Comparison of ENCODE assay signal across 8 cellular contexts in genomic region chr21:44931137-44931500, GRCh38. TPM values are rescaled to one million over a fixed set of nuclear protein-coding genes. Genes with fewer than 3 reads are reported as not detected.
DNase-seq lines count a peak whose midpoint lies in the region; ATAC-seq and TF ChIP-seq lines count a peak whose summit lies in the region.

No MANE protein-coding gene starts in this region.

- no peak for TF ChIP-seq POLR2A in heart left ventricle (IDR thresholded peaks at IDR 0.05)

- H3K27ac ChIP-seq in heart left ventricle (peak overlapping the region in 2 of 12 donors; percentile 26 to 93), thoracic aorta (no peak overlapping the region)

- no peaks in the 10 kb centered on the region for H3K9me3 ChIP-seq in heart left ventricle
- no peaks in the 10 kb centered on the region for H3K9me3 ChIP-seq in thoracic aorta

- H3K4me3 ChIP-seq in heart left ventricle (peak overlapping the region in 9 of 12 donors; percentile 31 to 63 (median 55)), thoracic aorta (peak overlapping the region; percentile 66)

- H3K9me3 Mint-ChIP-seq in activated CD8-positive, alpha-beta memory T cell treated with anti-CD3 and anti-CD28 coated beads, Interleukin-2, amount 10 ng/mL, durations not matched to agents 7 days and 5 days (ENCODE audit: low read depth), result no peaks in the 10 kb centered on the region

- peak overlapping the region; percentile 67 for H3K4me3 Mint-ChIP-seq in activated CD8-positive, alpha-beta memory T cell treated with anti-CD3 and anti-CD28 coated beads, Interleukin-2, amount 10 ng/mL, durations not matched to agents 7 days and 5 days

- H3K4me1 Mint-ChIP-seq in activated CD8-positive, alpha-beta memory T cell treated with anti-CD3 and anti-CD28 coated beads, Interleukin-2, amount 10 ng/mL, durations not matched to agents 7 days and 5 days, result peaks cover 56% of the 10 kb centered on the region

- peaks cover 16 to 60% (median 30%) of the 10 kb centered on the region in 9 donors for H3K27me3 ChIP-seq in heart left ventricle
- peaks cover 11% of the 10 kb centered on the region for H3K27me3 ChIP-seq in thoracic aorta (replicated peaks; ENCODE audit: insufficient read depth)

- DNase-seq in activated CD8-positive, alpha-beta memory T cell treated with anti-CD3 and anti-CD28 coated beads, Interleukin-2, amount 10 ng/mL, durations not matched to agents 7 days and 5 days, result no peak
- DNase-seq in activated CD8-positive, alpha-beta memory T cell treated with anti-CD3 and anti-CD28 coated beads, Interleukin-2, amount 50 U/mL, for 48 hours, result no peak
- peak; percentile 65 for DNase-seq in SKM-1 (lab: John Stamatoyannopoulos, UW; ENCODE audit: unreplicated experiment)
- peak in 1 of 5 donors; percentile 80 for DNase-seq in heart left ventricle
- DNase-seq in thoracic aorta (ENCODE audit: low spot score), result no peak
- DNase-seq in NCI-H774 (lab: John Stamatoyannopoulos, UW), result no peak

- H3K36me3 ChIP-seq in heart left ventricle (no peaks in the 10 kb centered on the region), thoracic aorta (no peaks in the 10 kb centered on the region)

- H3K27ac Mint-ChIP-seq in activated CD8-positive, alpha-beta memory T cell treated with anti-CD3 and anti-CD28 coated beads, Interleukin-2, amount 10 ng/mL, durations not matched to agents 7 days and 5 days, result peak overlapping the region; percentile 83

- TF ChIP-seq CTCF in heart left ventricle (IDR thresholded peaks at IDR 0.05), result no peak
- no peak for TF ChIP-seq CTCF in thoracic aorta (IDR thresholded peaks at IDR 0.05)

- CTCF ChIA-PET in activated CD8-positive, alpha-beta memory T cell treated with anti-CD3 and anti-CD28 coated beads, Interleukin-2, amount 10 ng/mL, durations not matched to agents 7 days and 5 days (lab: Charles Lee), result interaction anchor here (1.4 to 10.9 kb wide), 8 partner anchors 10 to 207 kb away, joined by 5 to 185 read pairs (median 25); partner anchors contain the start of genes ITGB2, PTTG1IP, SLX9 and UBE2G2

- ATAC-seq in activated CD8-positive, alpha-beta memory T cell treated with anti-CD3 and anti-CD28 coated beads, Interleukin-2, amount 10 ng/mL, durations not matched to agents 7 days and 5 days, result no peak
- ATAC-seq in heart left ventricle (peak in 3 of 4 donors; percentile 17 to 41 (median 34)), thoracic aorta (ENCODE audit: insufficient number of reproducible peaks, low FRiP score, low read depth) (no peak), HG02852 (IDR thresholded peaks at IDR 0.05; ENCODE audit: unreplicated experiment) (no peak), GM19452 (IDR thresholded peaks at IDR 0.05; ENCODE audit: unreplicated experiment) (no peak)

- no peaks in the 10 kb centered on the region for H3K36me3 Mint-ChIP-seq in activated CD8-positive, alpha-beta memory T cell treated with anti-CD3 and anti-CD28 coated beads, Interleukin-2, amount 10 ng/mL, durations not matched to agents 7 days and 5 days

- WGBS in heart left ventricle, 4 donors, result 1 to 4% (median 3%) methylated on average over 16 to 19 of the region's 19 CpGs

- intact Hi-C loops in heart left ventricle (cut with DNase I), result loop anchor here in 7 of 10 donors (2.0 to 10.0 kb wide), 7 partner anchors 38 to 419 kb away; partner anchors contain the start of genes UBE2G2 (in 6 of the 7) and PTTG1IP (in 1 of the 7)

- no peaks in the 10 kb centered on the region for H3K27me3 Mint-ChIP-seq in activated CD8-positive, alpha-beta memory T cell treated with anti-CD3 and anti-CD28 coated beads, Interleukin-2, amount 10 ng/mL, durations not matched to agents 7 days and 5 days

- H3K4me1 ChIP-seq in heart left ventricle (peaks cover 0 to 69% (median 23%) of the 10 kb centered on the region in 12 donors), thoracic aorta (ENCODE audit: control insufficient read depth in 1 of 2, low read depth in 2 of 2) (peaks cover 27 to 45% of the 10 kb centered on the region in 2 donors)

RNA-seq across cellular contexts. Expression of gene SLX9, which starts 8.7 kb away (rescaled TPM):
- 10 to 100 TPM; 56.8 to 62.9 TPM for total RNA-seq in activated CD8-positive, alpha-beta memory T cell treated with anti-CD3 and anti-CD28 coated beads, Interleukin-2, amount 10 ng/mL, durations not matched to agents 7 days and 5 days
- total RNA-seq in heart left ventricle (10 to 100 TPM; 38.5 to 53.1 (median 47.1) TPM), thoracic aorta (10 to 100 TPM in 1 of 2 donors, 1 to 10 TPM in 1; 5.9 to 10.6 TPM)
- polyA plus RNA-seq in heart left ventricle, result 10 to 100 TPM; 63.8 to 77.8 TPM

RNA-seq across cellular contexts. Expression of gene ITGB2, which starts 10.4 kb away (rescaled TPM):
- total RNA-seq in activated CD8-positive, alpha-beta memory T cell treated with anti-CD3 and anti-CD28 coated beads, Interleukin-2, amount 10 ng/mL, durations not matched to agents 7 days and 5 days, result 100 to 1,000 TPM; 336 to 372 TPM
- total RNA-seq in heart left ventricle (100 to 1,000 TPM in 2 of 9 donors, 10 to 100 TPM in 5, 1 to 10 TPM in 2; 7.4 to 253 (median 27.7) TPM), thoracic aorta (100 to 1,000 TPM; 161 to 166 TPM)
- 10 to 100 TPM in 1 of 2 donors, 1 to 10 TPM in 1; 6.1 to 12.3 TPM for polyA plus RNA-seq in heart left ventricle

RNA-seq across cellular contexts. Expression of gene PTTG1IP, which starts 57.6 kb away (rescaled TPM):
- 10 to 100 TPM; 46.0 to 49.9 TPM for total RNA-seq in activated CD8-positive, alpha-beta memory T cell treated with anti-CD3 and anti-CD28 coated beads, Interleukin-2, amount 10 ng/mL, durations not matched to agents 7 days and 5 days
- 100 to 1,000 TPM; 134 to 319 (median 172) TPM for total RNA-seq in heart left ventricle
- polyA plus RNA-seq in heart left ventricle, result 100 to 1,000 TPM; 126 to 253 TPM
- 100 to 1,000 TPM; 301 to 351 TPM for total RNA-seq in thoracic aorta

Comparison
In these comparisons a context has a peak if more than half of its experiments do, and no peak if none do; other contexts are left out.
1. ATAC-seq: peak in heart left ventricle (3 of 4); none in activated CD8-positive, alpha-beta memory T cell treated with anti-CD3 and anti-CD28 coated beads, Interleukin-2, amount 10 ng/mL, durations not matched to agents 7 days and 5 days (single experiment), thoracic aorta (single experiment), HG02852 (single experiment) and GM19452 (single experiment).